6 cellular contexts compared by ENCODE assay signal in the genomic region with DNA sequence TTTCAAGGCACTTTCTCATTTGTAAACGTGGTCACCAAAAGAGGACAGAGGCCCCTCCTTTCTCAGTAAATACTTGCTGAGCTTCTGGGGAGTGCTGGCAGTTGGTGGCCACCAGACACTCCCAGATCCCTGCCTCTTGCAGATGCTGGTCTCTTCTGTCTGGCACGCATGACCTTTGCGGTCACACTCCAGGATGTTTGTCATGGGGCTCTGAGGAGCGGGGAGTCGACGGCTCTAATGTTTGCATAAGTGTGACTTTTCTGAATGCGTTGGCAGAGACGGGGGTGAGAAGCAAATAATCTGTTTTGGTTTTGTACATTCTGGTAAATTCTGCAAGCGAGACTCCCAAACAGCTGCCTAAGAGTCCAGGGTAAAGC.
"Had no signal": no experiment of that assay in that cellular context is flagged by ENCODE, and none has a peak within 500 bp of the region (broad histone marks: within the 10 kb centered on the region; RNA-seq: fewer than 3 reads in every experiment).

No MANE protein-coding gene starts in this region.

- DNase-seq: activated CD4-positive, alpha-beta T cell treated with anti-CD3 and anti-CD28 coated beads for 48 hours; activated naive CD4-positive, alpha-beta T cell treated with Interleukin-2 at 50 U/mL for 16 hours; effector memory CD8-positive, alpha-beta T cell; gastrocnemius medialis had no signal

- ATAC-seq: effector memory CD8-positive, alpha-beta T cell; gastrocnemius medialis; WTC11 had no signal

- H3K4me1 Mint-ChIP-seq: central memory CD8-positive, alpha-beta T cell; WTC11 had no signal

- H3K36me3 Mint-ChIP-seq: WTC11 had no signal

- H3K4me3 Mint-ChIP-seq: central memory CD8-positive, alpha-beta T cell; effector memory CD8-positive, alpha-beta T cell; WTC11 had no signal

- H3K27ac Mint-ChIP-seq: effector memory CD8-positive, alpha-beta T cell; WTC11 had no signal
